8 cellular contexts compared by ENCODE assay signal in the genomic region with DNA sequence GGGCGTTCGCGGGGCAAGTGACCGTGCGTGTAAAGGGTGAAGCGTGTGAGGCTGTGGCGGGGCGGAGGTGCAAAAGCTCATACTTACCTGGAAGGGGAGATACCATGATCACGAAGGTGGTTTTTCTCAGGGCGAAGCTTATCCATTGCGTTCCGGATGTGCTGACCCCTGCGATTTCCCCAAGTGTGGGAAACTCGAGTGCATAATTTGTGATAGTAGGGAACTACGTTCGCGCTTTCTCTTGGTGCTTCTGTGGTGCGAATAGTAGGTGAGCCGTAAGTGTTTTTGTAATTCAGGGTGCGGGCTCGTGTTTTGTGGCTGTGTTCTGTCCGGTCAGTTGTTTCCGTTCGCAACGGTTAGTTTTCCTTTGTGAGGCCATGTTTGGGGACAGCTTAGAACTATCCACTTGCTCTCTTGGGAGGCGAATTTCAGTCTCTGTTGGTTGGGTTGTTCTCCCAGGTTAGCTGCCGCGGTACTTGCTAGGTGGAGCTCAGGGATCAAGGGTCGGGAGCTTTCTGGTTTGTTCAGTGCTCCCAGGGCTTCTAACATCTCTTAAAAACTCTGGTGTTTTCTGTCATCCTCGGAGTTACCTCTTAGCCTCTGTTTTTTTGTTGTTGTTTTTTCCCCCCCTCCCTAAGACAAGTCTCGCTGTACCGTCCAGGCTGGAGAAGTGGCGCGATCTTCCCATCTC. TPM values are rescaled to one million over a fixed set of nuclear protein-coding genes. Genes with fewer than 3 reads are reported as not detected.
A peak's percentile ranks its signal among the peaks of the same experiment; 100 is the strongest.
DNase-seq lines count a peak whose midpoint lies in the region; ATAC-seq and TF ChIP-seq lines count a peak whose summit lies in the region.
"Not testable (repeated sequence)": the region's sequence is repeated elsewhere in the genome, so short reads cannot be mapped to it uniquely, and the experiment has no call there.

No MANE protein-coding gene starts in this region.

- H3K27me3 Mint-ChIP-seq in CD4-positive, CD25-positive, alpha-beta regulatory T cell; activated CD4-positive, alpha-beta T cell treated with anti-CD3 and anti-CD28 coated beads, Interleukin-2, amount 10 ng/mL, durations not matched to agents 7 days and 5 days: not testable (repeated sequence)

- intact Hi-C loops in colonic mucosa (cut with DNase I); right lobe of liver (cut with DNase I): not testable (repeated sequence)

- H3K4me1 Mint-ChIP-seq in CD4-positive, CD25-positive, alpha-beta regulatory T cell; activated CD4-positive, alpha-beta T cell treated with anti-CD3 and anti-CD28 coated beads, Interleukin-2, amount 10 ng/mL, durations not matched to agents 7 days and 5 days: not testable (repeated sequence)

- H3K4me1 ChIP-seq in CD4-positive, CD25-positive, alpha-beta regulatory T cell (ENCODE audit: control insufficient read depth, insufficient read depth, low read length, poor library complexity, severe bottlenecking); colonic mucosa; right lobe of liver: not testable (repeated sequence)

- ATAC-seq in CD4-positive, CD25-positive, alpha-beta regulatory T cell (ENCODE audit: low read depth in 2 of 2) = peak; percentile 71 to 79
- ATAC-seq in GM19438 (IDR thresholded peaks at IDR 0.05; ENCODE audit: low read depth, unreplicated experiment) (peak; percentile 75), HG03520 (IDR thresholded peaks at IDR 0.05; ENCODE audit: unreplicated experiment) (peak; percentile 74), right lobe of liver (peak; percentile 84 to 87 (median 86))

- H3K36me3 ChIP-seq in CD4-positive, CD25-positive, alpha-beta regulatory T cell (ENCODE audit: control insufficient read depth, insufficient read depth, low read length); colonic mucosa; right lobe of liver: not testable (repeated sequence)

- H3K4me3 ChIP-seq in CD4-positive, CD25-positive, alpha-beta regulatory T cell (ENCODE audit: low read depth, low read length) = peak overlapping the region; percentile 87
- H3K4me3 ChIP-seq in colonic mucosa = peak overlapping the region; percentile 26
- peak overlapping the region in 2 of 3 donors; percentile 44 to 48 for H3K4me3 ChIP-seq in right lobe of liver

- peak overlapping the region; percentile 96 to 97 (median 97) for H3K27ac Mint-ChIP-seq in CD4-positive, CD25-positive, alpha-beta regulatory T cell
- peak overlapping the region; percentile 98 for H3K27ac Mint-ChIP-seq in activated CD4-positive, alpha-beta T cell treated with anti-CD3 and anti-CD28 coated beads, Interleukin-2, amount 10 ng/mL, durations not matched to agents 7 days and 5 days

- H3K4me3 Mint-ChIP-seq in CD4-positive, CD25-positive, alpha-beta regulatory T cell = peak overlapping the region; percentile 93 to 96 (median 96)
- H3K4me3 Mint-ChIP-seq in activated CD4-positive, alpha-beta T cell treated with anti-CD3 and anti-CD28 coated beads, Interleukin-2, amount 10 ng/mL, durations not matched to agents 7 days and 5 days = peak overlapping the region; percentile 76

- H3K36me3 Mint-ChIP-seq in CD4-positive, CD25-positive, alpha-beta regulatory T cell; activated CD4-positive, alpha-beta T cell treated with anti-CD3 and anti-CD28 coated beads, Interleukin-2, amount 10 ng/mL, durations not matched to agents 7 days and 5 days (ENCODE audit: low read depth): not testable (repeated sequence)

- TF ChIP-seq CTCF in colonic mucosa (IDR thresholded peaks at IDR 0.05); right lobe of liver (IDR thresholded peaks at IDR 0.05): not testable (repeated sequence)

- H3K9me3 Mint-ChIP-seq in CD4-positive, CD25-positive, alpha-beta regulatory T cell; activated CD4-positive, alpha-beta T cell treated with anti-CD3 and anti-CD28 coated beads, Interleukin-2, amount 10 ng/mL, durations not matched to agents 7 days and 5 days: not testable (repeated sequence)

- POLR2A ChIA-PET in activated CD4-positive, alpha-beta T cell treated with anti-CD3 and anti-CD28 coated beads, Interleukin-2, amount 10 ng/mL, durations not matched to agents 7 days and 5 days (lab: Charles Lee) = interaction anchor here (0.6 to 1.1 kb wide), 4 partner anchors 184 to 869 kb away, joined by 3 to 13 read pairs (median 4); no protein-coding TSS in a partner anchor

- CTCF ChIA-PET in activated CD4-positive, alpha-beta T cell treated with anti-CD3 and anti-CD28 coated beads, Interleukin-2, amount 10 ng/mL, durations not matched to agents 7 days and 5 days (lab: Charles Lee) = not testable (repeated sequence)

- peak; percentile 95 for TF ChIP-seq POLR2A in right lobe of liver (IDR thresholded peaks at IDR 0.05)

- DNase-seq in CD4-positive, CD25-positive, alpha-beta regulatory T cell = peak; percentile 72 to 97 (median 88)
- peak; percentile 99 for DNase-seq in NCI-H748 (lab: John Stamatoyannopoulos, UW; ENCODE audit: unreplicated experiment)
- peak; percentile 91 for DNase-seq in activated CD4-positive, alpha-beta T cell treated with anti-CD3 and anti-CD28 coated beads, Interleukin-2, amount 10 ng/mL, durations not matched to agents 7 days and 5 days
- peak; percentile 87 for DNase-seq in colonic mucosa
- DNase-seq in right lobe of liver = peak; percentile 74 to 90 (median 75)
- DNase-seq in stimulated activated CD4-positive, alpha-beta T cell treated with anti-CD3 and anti-CD28 coated beads, Interleukin-2, amount 100 ng/mL, for 24 hours = peak; percentile 79 to 89

- peak overlapping the region in 1 of 2 donors; percentile 12 for H3K9ac ChIP-seq in colonic mucosa (ENCODE audit: low read depth in 2 of 2, low read length in 2 of 2)

- 1% methylated on average over 19 of the region's 34 CpGs for WGBS in right lobe of liver (ENCODE audit: insufficient coverage, low coverage, low lambda C conversion rate, missing lambda C conversion rate)

- H3K27me3 ChIP-seq in CD4-positive, CD25-positive, alpha-beta regulatory T cell (ENCODE audit: control insufficient read depth, insufficient read depth, low read length); colonic mucosa; right lobe of liver: not testable (repeated sequence)

- H3K27ac ChIP-seq in CD4-positive, CD25-positive, alpha-beta regulatory T cell (ENCODE audit: insufficient read depth, low read length, poor library complexity, severe bottlenecking) = peak overlapping the region; percentile 70
- H3K27ac ChIP-seq in colonic mucosa = peak overlapping the region; percentile 89
- peak overlapping the region; percentile 65 to 80 (median 78) for H3K27ac ChIP-seq in right lobe of liver

- H3K9me3 ChIP-seq in CD4-positive, CD25-positive, alpha-beta regulatory T cell (ENCODE audit: control insufficient read depth in 2 of 2, low read length in 2 of 2); colonic mucosa; right lobe of liver: not testable (repeated sequence)

RNA-seq across cellular contexts. Expression of a gene that starts 39.2 kb away (rescaled TPM):
- not detected for total RNA-seq in CD4-positive, CD25-positive, alpha-beta regulatory T cell
- not detected for polyA plus RNA-seq in CD4-positive, CD25-positive, alpha-beta regulatory T cell
- under 1 TPM in 1 of 2 experiments, not detected in 1; 0.69 TPM for total RNA-seq in activated CD4-positive, alpha-beta T cell treated with anti-CD3 and anti-CD28 coated beads, Interleukin-2, amount 10 ng/mL, durations not matched to agents 7 days and 5 days
- total RNA-seq in colonic mucosa (not detected), right lobe of liver (not detected)

Comparison
In these comparisons a context has a peak if more than half of its experiments do, and no peak if none do; other contexts are left out.
1. Peak in every context shown above with its lines: DNase-seq, ATAC-seq, H3K4me3 ChIP-seq and H3K27ac ChIP-seq.
2. H3K4me3 ChIP-seq: peak in every context shown above with its lines; median percentile 87 in CD4-positive, CD25-positive, alpha-beta regulatory T cell; 46 in right lobe of liver; 26 in colonic mucosa.